ENCODE assay signal across 8 cellular contexts in genomic region chrX:151151668-151152267, GRCh38. TPM values are rescaled to one million over a fixed set of nuclear protein-coding genes. Genes with fewer than 3 reads are reported as not detected.
A peak's percentile ranks its signal among the peaks of the same experiment; 100 is the strongest.
DNase-seq lines count a peak whose midpoint lies in the region; ATAC-seq and TF ChIP-seq lines count a peak whose summit lies in the region.

No MANE protein-coding gene starts in this region.

- TF ChIP-seq CTCF in dorsolateral prefrontal cortex (IDR thresholded peaks at IDR 0.05 in 54 of 56, conservative IDR thresholded peaks at IDR 0.05 in 2 of 56; ENCODE audit: low read depth in 1 of 56, partially characterized antibody in 56 of 56) = peak; percentile 42 to 91 (median 77)
- TF ChIP-seq CTCF in mucosa of descending colon (IDR thresholded peaks at IDR 0.05) = peak; percentile 16

- peak; percentile 1 for DNase-seq in NK-92 treated with Interleukin-12 subunit alpha and Interleukin-12 subunit beta, amount 100 ng/mL, for 24 hours (lab: John Stamatoyannopoulos, UW)
- no peak for DNase-seq in NK-92 (lab: John Stamatoyannopoulos, UW; ENCODE audit: unreplicated experiment)
- DNase-seq in NCI-H1092 (lab: John Stamatoyannopoulos, UW) = peak; percentile 7
- peak; percentile 4 for DNase-seq in T follicular helper cell (ENCODE audit: low read depth)
- DNase-seq in dorsolateral prefrontal cortex = peak in 3 of 10 donors; percentile 10 to 38 (median 33)
- peak in 1 of 3 donors; percentile 36 for DNase-seq in mucosa of descending colon

- no peaks in the 10 kb centered on the region for H3K4me1 ChIP-seq in mucosa of descending colon (ENCODE audit: low read depth)

- H3K4me3 ChIP-seq in dorsolateral prefrontal cortex = no peak overlapping the region
- no peak overlapping the region for H3K4me3 ChIP-seq in mucosa of descending colon

- peaks cover 0 to 94% (median 13%) of the 10 kb centered on the region in 45 donors for H3K27me3 ChIP-seq in dorsolateral prefrontal cortex

- H3K36me3 ChIP-seq in mucosa of descending colon (ENCODE audit: low read depth) = no peaks in the 10 kb centered on the region

- no peak overlapping the region for H3K27ac ChIP-seq in dorsolateral prefrontal cortex

- no peaks in the 10 kb centered on the region for H3K9me3 ChIP-seq in mucosa of descending colon

- intact Hi-C loops in dorsolateral prefrontal cortex (cut with DNase I) = loop anchor here (2.0 to 10.0 kb wide), 4 partner anchors 243 to 1481 kb away; partner anchors contain the start of gene VMA21 (in 1 of the 2)
- intact Hi-C loops in mucosa of descending colon (cut with DNase I, micrococcal nuclease) = loop anchor here (5.0 to 10.0 kb wide), 2 partner anchors 531 to 533 kb away; no protein-coding TSS in a partner anchor

- ATAC-seq in GM21786 (IDR thresholded peaks at IDR 0.05; ENCODE audit: unreplicated experiment) (peak; percentile 85), mucosa of descending colon (peak; percentile 69), HG02642 (IDR thresholded peaks at IDR 0.05; ENCODE audit: poor library complexity, unreplicated experiment) (no peak)

RNA-seq across cellular contexts. Expression of gene GPR50, which starts 24.6 kb away (rescaled TPM):
- total RNA-seq in dorsolateral prefrontal cortex (not detected), mucosa of descending colon (not detected)
